Comparison of ENCODE assay signal across 26 cellular contexts in the genomic region with DNA sequence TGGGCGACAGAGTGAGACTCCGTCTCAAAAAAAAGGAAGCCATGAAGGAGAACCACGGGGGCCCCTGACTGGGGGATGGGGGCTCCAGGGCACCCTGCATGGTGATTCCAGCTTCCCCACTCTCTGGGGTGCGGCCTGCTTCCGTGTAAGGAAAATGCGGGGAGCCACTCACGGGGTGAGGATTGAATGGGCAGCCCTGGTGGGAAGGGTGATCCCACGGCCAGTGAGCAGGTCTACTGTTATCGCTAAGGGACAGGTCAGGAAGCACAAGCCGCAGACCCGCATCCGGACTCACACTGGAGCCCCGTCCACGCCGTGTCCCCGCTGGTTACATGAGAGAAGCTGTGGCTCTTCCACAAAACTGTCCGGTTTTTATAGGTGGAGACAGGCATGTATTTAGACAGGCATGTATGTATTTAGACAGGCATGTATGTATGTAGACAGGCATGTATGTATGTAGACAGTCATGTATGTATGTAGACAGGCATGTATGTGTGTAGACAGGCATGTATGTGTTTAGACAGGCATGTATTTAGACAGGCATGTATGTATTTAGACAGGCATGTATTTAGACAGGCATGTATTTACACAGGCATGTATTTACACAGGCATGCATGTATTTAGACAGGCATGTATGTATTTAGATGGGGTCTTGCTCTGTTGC. TPM values are rescaled to one million over a fixed set of nuclear protein-coding genes. Genes with fewer than 3 reads are reported as not detected.
DNase-seq lines count a peak whose midpoint lies in the region; ATAC-seq, FAIRE-seq and TF ChIP-seq lines count a peak whose summit lies in the region.
"Had no signal": no experiment of that assay in that cellular context is flagged by ENCODE, and none has a peak within 500 bp of the region (broad histone marks: within the 10 kb centered on the region; RNA-seq: fewer than 3 reads in every experiment).

No MANE protein-coding gene starts in this region.

- H3K27me3 ChIP-seq in K562 (ENCODE audit: control insufficient read depth in 2 of 2, insufficient read depth in 2 of 2, low read length in 2 of 2) (no peaks in the 10 kb centered on the region), mesenchymal stem cell (ENCODE audit: control insufficient read depth in 1 of 2, insufficient read depth in 1 of 2, low read length in 2 of 2) (no peaks in the 10 kb centered on the region), smooth muscle cell (ENCODE audit: low read depth) (no peaks in the 10 kb centered on the region)
- H3K27me3 ChIP-seq: heart left ventricle had no signal

- H3K36me3 ChIP-seq in K562 (ENCODE audit: control insufficient read depth, insufficient read depth, low read length) (peaks cover 30% of the 10 kb centered on the region; the same call in 2 of the 3 replicates), mesenchymal stem cell (ENCODE audit: control insufficient read depth in 1 of 2, insufficient read depth in 2 of 2, low read depth in 1 of 2, low read length in 2 of 2) (peaks cover 10 to 12% of the 10 kb centered on the region in 2 experiments), smooth muscle cell (ENCODE audit: low read depth) (no peaks in the 10 kb centered on the region)

- ATAC-seq in left ventricle myocardium superior, result no peak
- ATAC-seq in K562, result no peak
- no peak for ATAC-seq in GM18502 (IDR thresholded peaks at IDR 0.05; ENCODE audit: poor library complexity, unreplicated experiment)
- ATAC-seq: activated T-cell treated with anti-CD3 and anti-CD28 coated beads, Interleukin-2, amount 50 U/mL, for 72 hours; heart left ventricle; left lung; psoas muscle had no signal

- H2AFZ ChIP-seq in K562 (ENCODE audit: low read depth, low read length) (no peak overlapping the region), mesenchymal stem cell (ENCODE audit: low read depth, low read length) (no peak overlapping the region), smooth muscle cell (ENCODE audit: low read depth) (no peak overlapping the region)

- H3K4me3 ChIP-seq in K562, result no peak overlapping the region
- H3K4me3 ChIP-seq in mesenchymal stem cell (ENCODE audit: insufficient read depth in 1 of 2, low read depth in 1 of 2, low read length in 2 of 2), result peak overlapping the region in 1 of 2 experiments; percentile 4
- H3K4me3 ChIP-seq in smooth muscle cell, result no peak overlapping the region
- H3K4me3 ChIP-seq: heart left ventricle, left lung, psoas muscle, sigmoid colon had no signal

- no peak overlapping the region for H3K4me2 ChIP-seq in K562 (ENCODE audit: insufficient read depth, low read length)
- H3K4me2 ChIP-seq in mesenchymal stem cell (ENCODE audit: low read length, poor library complexity, severe bottlenecking), result no peak overlapping the region
- no peak overlapping the region for H3K4me2 ChIP-seq in smooth muscle cell

- no peak overlapping the region for H2AK5ac ChIP-seq in mesenchymal stem cell (ENCODE audit: low read length, severe bottlenecking)

- POLR2A ChIA-PET in K562 (lab: Yijun Ruan, JAX), result interaction anchor here (0.6 kb wide), 1 partner anchor 815 kb away, joined by 3 read pairs; no protein-coding TSS in a partner anchor

- no peaks in the 10 kb centered on the region for H3K9me1 ChIP-seq in K562 (ENCODE audit: control insufficient read depth, insufficient read depth, low read length)

- no peak for TF ChIP-seq RAD21 in K562 (CRISPR knock-in tag; conservative IDR thresholded peaks at IDR 0.05 in 1 of 2, IDR thresholded peaks at IDR 0.05 in 1 of 2)

- TF ChIP-seq CTCF in K562 (IDR thresholded peaks at IDR 0.05 in 2 of 3, conservative IDR thresholded peaks at IDR 0.05 in 1 of 3; ENCODE audit: insufficient read depth in 2 of 3, low read depth in 1 of 3, low read length in 3 of 3) (no peak), smooth muscle cell (IDR thresholded peaks at IDR 0.05; ENCODE audit: borderline replicate concordance, insufficient read depth, poor library complexity, severe bottlenecking) (no peak)

- intact Hi-C loops in left ventricle myocardium superior (cut with micrococcal nuclease), result no loop called here
- intact Hi-C loops in cardiac septum (cut with DNase I), result no loop called here
- intact Hi-C loops in K562 (cut with micrococcal nuclease), result no loop called here

- peak overlapping the region in 1 of 2 experiments; percentile 73; a peak in 2 of 4 replicates for H3K9ac ChIP-seq in K562 (ENCODE audit: insufficient read depth in 1 of 2, low read depth in 2 of 2, low read length in 2 of 2)
- H3K9ac ChIP-seq in mesenchymal stem cell (ENCODE audit: low read length), result peak overlapping the region; percentile 36
- H3K9ac ChIP-seq in smooth muscle cell (ENCODE audit: low read depth), result no peak overlapping the region

- H3K27ac ChIP-seq in K562 (ENCODE audit: extremely low read depth, low read depth, low read length) (no peak overlapping the region), mesenchymal stem cell (ENCODE audit: low read length, poor library complexity, severe bottlenecking) (no peak overlapping the region), smooth muscle cell (ENCODE audit: low read depth) (no peak overlapping the region)
- H3K27ac ChIP-seq: heart left ventricle, left lung, psoas muscle, sigmoid colon had no signal

- 71% methylated on average over 15 of the region's 17 CpGs for WGBS in K562 (ENCODE audit: insufficient coverage, low coverage, missing lambda C conversion rate)
- WGBS in mesenchymal stem cell, result 96% methylated on average over 17 of the region's 17 CpGs
- WGBS in smooth muscle cell (ENCODE audit: low lambda C conversion rate), result 96% methylated on average over 17 of the region's 17 CpGs

- H3K9me3 ChIP-seq in K562 (replicated peaks; ENCODE audit: control insufficient read depth, insufficient read depth, low read depth, low read length), result no peaks in the 10 kb centered on the region
- H3K9me3 ChIP-seq in mesenchymal stem cell (ENCODE audit: control insufficient read depth, low read length), result no peaks in the 10 kb centered on the region
- no peaks in the 10 kb centered on the region for H3K9me3 ChIP-seq in smooth muscle cell (replicated peaks; ENCODE audit: low read depth)
- H3K9me3 ChIP-seq: heart left ventricle, left lung, psoas muscle, sigmoid colon had no signal

- H3K4ac ChIP-seq in mesenchymal stem cell (ENCODE audit: low read depth in 1 of 2, low read length in 2 of 2), result no peak overlapping the region

- H3F3A ChIP-seq in smooth muscle cell (ENCODE audit: low read depth), result peaks cover 21% of the 10 kb centered on the region

- DNase-seq in left ventricle myocardium superior, result peak; percentile 14
- no peak for DNase-seq in cardiac septum (ENCODE audit: low spot score)
- peak in 1 of 4 experiments; percentile 37 for DNase-seq in K562 (ENCODE audit: extremely low read depth in 1 of 4, low spot score in 3 of 4)
- no peak for DNase-seq in mesenchymal stem cell
- DNase-seq in stimulated activated CD8-positive, alpha-beta memory T cell treated with anti-CD3 and anti-CD28 coated beads, Interleukin-4, amount 100 ng/mL, for 48 hours, result no peak
- no peak for DNase-seq in smooth muscle cell (lab: John Stamatoyannopoulos, UW; ENCODE audit: unreplicated experiment)
- DNase-seq in KBM-7, result no peak
- DNase-seq: activated naive CD4-positive, alpha-beta T cell; activated T-cell treated with anti-CD3 and anti-CD28 coated beads, Interleukin-2, amount 50 U/mL, for 72 hours; AML-193; DMS153; heart left ventricle; Karpas-422; NCI-H1436; NCI-H446; NCI-H774; RPMI8226; sigmoid colon; stimulated activated naive CD4-positive, alpha-beta T cell; T-helper 2 cell had no signal

- TF ChIP-seq POLR2A in K562 (conservative IDR thresholded peaks at IDR 0.05), result no peak

- no peak for TF ChIP-seq EP300 in K562 (IDR thresholded peaks at IDR 0.05; ENCODE audit: low read length)

- no peak overlapping the region for H4K8ac ChIP-seq in mesenchymal stem cell (ENCODE audit: low read length)

- no TSS peak for BruUV-seq in K562 (replicated peaks; lab: Mats Ljungman, UMichigan)

- H2BK12ac ChIP-seq in mesenchymal stem cell (ENCODE audit: low read length in 2 of 2), result no peak overlapping the region

- H3K18ac ChIP-seq in mesenchymal stem cell (ENCODE audit: low read depth in 1 of 2, low read length in 2 of 2), result no peak overlapping the region

- no peak overlapping the region for H3K14ac ChIP-seq in mesenchymal stem cell (ENCODE audit: low read length in 2 of 2)

- H4K20me1 ChIP-seq in K562 (replicated peaks; ENCODE audit: control insufficient read depth, insufficient read depth, low read length), result no peaks in the 10 kb centered on the region
- H4K20me1 ChIP-seq in smooth muscle cell (ENCODE audit: low read depth), result no peaks in the 10 kb centered on the region

- peaks cover 2% of the 10 kb centered on the region for H3K79me1 ChIP-seq in mesenchymal stem cell (replicated peaks; ENCODE audit: low read length, poor library complexity, severe bottlenecking)

- FAIRE-seq in K562 (lab: Jason Lieb, UNC), result no peak
- FAIRE-seq: A204.1 had no signal

- CTCF ChIA-PET in K562 (lab: Yijun Ruan, JAX; ENCODE audit: low intra/inter-chr PET ratio), result no interaction called here

- H4K91ac ChIP-seq in mesenchymal stem cell (ENCODE audit: low read length), result no peak overlapping the region

- in situ Hi-C loops in K562 (cut with MboI), result no loop called here
- in situ Hi-C loops in KBM-7 (cut with MboI; ENCODE audit: low pct_unique_long_range_greater_than_20kb, low sequenced_read_pairs), result no loop called here

- no peak overlapping the region for H2BK15ac ChIP-seq in mesenchymal stem cell (ENCODE audit: low read depth, poor library complexity, severe bottlenecking)

- H2BK5ac ChIP-seq in mesenchymal stem cell (ENCODE audit: low read depth, low read length, poor library complexity, severe bottlenecking), result no peak overlapping the region

- no peak overlapping the region for H3K23ac ChIP-seq in mesenchymal stem cell (ENCODE audit: low read length in 2 of 2)

- no peak overlapping the region for H2BK120ac ChIP-seq in mesenchymal stem cell (ENCODE audit: low read depth, low read length)

- H3K79me2 ChIP-seq in K562 (ENCODE audit: control insufficient read depth, insufficient read depth, low read length), result peaks cover 22% of the 10 kb centered on the region
- peaks cover 5% of the 10 kb centered on the region for H3K79me2 ChIP-seq in smooth muscle cell (ENCODE audit: low read depth)

- H3K4me1 ChIP-seq in K562 (replicated peaks in 1 of 2; ENCODE audit: control insufficient read depth in 2 of 2, insufficient read depth in 2 of 2, low read length in 2 of 2) (peaks cover 19 to 72% of the 10 kb centered on the region in 2 experiments; a peak in 4 of 5 replicates), mesenchymal stem cell (ENCODE audit: control insufficient read depth, insufficient read depth, low read depth, low read length) (peaks cover 38% of the 10 kb centered on the region), smooth muscle cell (ENCODE audit: low read depth) (peaks cover 11% of the 10 kb centered on the region)

RNA-seq across cellular contexts. Expression of a gene that starts 5.8 kb away (rescaled TPM):
- total RNA-seq in left ventricle myocardium superior (11.8 TPM), cardiac septum (12.1 TPM), K562 (2014; rRNA removed) (122 and 132 TPM in 2 replicates), K562 (2014; rRNA removed; fragmentation: Illumina TruSeq; extraction: Trizol) (46.5 and 57.2 TPM in 2 replicates), K562 (2015; rRNA removed; fragmentation: Illumina TruSeq; extraction: Trizol) (81.5 and 83.4 TPM in 2 replicates), K562 (2021) (77.3 and 80.1 TPM in 2 replicates), smooth muscle cell (24.5 and 30.7 TPM in 2 replicates)
- total RNA-seq in K562 (2011; cell fraction: chromatin; rRNA removed; ENCODE audit: low replicate concordance), result 26.2 and 74.4 TPM in 2 replicates
- 89.7 and 92.9 TPM in 2 replicates for total RNA-seq in K562 (2011; cell fraction: nucleolus; rRNA removed)
- total RNA-seq in K562 (2011; cell fraction: nucleoplasm; rRNA removed), result 63.3 and 66.8 TPM in 2 replicates
- polyA plus RNA-seq in K562 (2011; rRNA removed) (93.6 and 96.3 TPM in 2 replicates), K562 (2014; fragmentation: Illumina TruSeq; extraction: Trizol) (54.0 and 64.6 TPM in 2 replicates), K562 (2014; fragmentation: Nextera tagmentation; extraction: Ambion mirVana) (10 to 100 TPM; 34.8 to 55.3 TPM), K562 (2014; rRNA removed) (121 and 136 TPM in 2 replicates), smooth muscle cell (45.2 and 45.3 TPM in 2 replicates)
- polyA plus RNA-seq in K562 (2011; cell fraction: cytosol; rRNA removed), result 110 and 136 TPM in 2 replicates
- polyA plus RNA-seq in K562 (2011; cell fraction: nucleus; rRNA removed), result 144 and 158 TPM in 2 replicates
- polyA plus RNA-seq in K562 (2012), result 65.4 and 71.5 TPM in 2 replicates
- polyA minus RNA-seq in K562 (2011; rRNA and poly(A)+ RNA removed), result 20.1 and 30.9 TPM in 2 replicates
- polyA minus RNA-seq in K562 (2011; cell fraction: cytosol; rRNA and poly(A)+ RNA removed), result 22.6 and 24.3 TPM in 2 replicates
- polyA minus RNA-seq in K562 (2011; cell fraction: nucleus; rRNA and poly(A)+ RNA removed), result 12.3 and 13.9 TPM in 2 replicates
- 7.3 TPM for polyA plus RNA-seq in mesenchymal stem cell (2013, experiment 1 of 2)
- 8.7 TPM for polyA plus RNA-seq in mesenchymal stem cell (2013, experiment 2 of 2)

RNA-seq across cellular contexts. Expression of a gene that starts 8.1 kb away (rescaled TPM):
- total RNA-seq in left ventricle myocardium superior, result 0.22 TPM
- total RNA-seq in cardiac septum, result 0.08 TPM
- 0.32 and 2.6 TPM in 2 replicates for total RNA-seq in K562 (2011; cell fraction: chromatin; rRNA removed; ENCODE audit: low replicate concordance)
- 0.66 and 1.5 TPM in 2 replicates for total RNA-seq in K562 (2011; cell fraction: nucleolus; rRNA removed)
- total RNA-seq in K562 (2011; cell fraction: nucleoplasm; rRNA removed), result 0.29 and 1.8 TPM in 2 replicates
- total RNA-seq in K562 (2014; rRNA removed), result 0.18 TPM in 1 of 2 replicates, not detected in the other
- not detected in 2 replicates for total RNA-seq in K562 (2014; rRNA removed; fragmentation: Illumina TruSeq; extraction: Trizol)
- not detected in 2 replicates for total RNA-seq in K562 (2015; rRNA removed; fragmentation: Illumina TruSeq; extraction: Trizol)
- 0.11 and 0.31 TPM in 2 replicates for total RNA-seq in K562 (2021)
- polyA plus RNA-seq in K562 (2011; rRNA removed), result 0.10 and 0.20 TPM in 2 replicates
- 0.12 and 0.72 TPM in 2 replicates for polyA plus RNA-seq in K562 (2011; cell fraction: cytosol; rRNA removed)
- 0.53 and 1.7 TPM in 2 replicates for polyA plus RNA-seq in K562 (2011; cell fraction: nucleus; rRNA removed)
- 0.04 and 0.12 TPM in 2 replicates for polyA plus RNA-seq in K562 (2012)
- polyA plus RNA-seq in K562 (2014; fragmentation: Illumina TruSeq; extraction: Trizol), result not detected in 2 replicates
- polyA plus RNA-seq in K562 (2014; fragmentation: Nextera tagmentation; extraction: Ambion mirVana), result not detected
- not detected in 2 replicates for polyA plus RNA-seq in K562 (2014; rRNA removed)
- 0.14 and 0.15 TPM in 2 replicates for polyA minus RNA-seq in K562 (2011; rRNA and poly(A)+ RNA removed)
- 0.19 and 0.27 TPM in 2 replicates for polyA minus RNA-seq in K562 (2011; cell fraction: cytosol; rRNA and poly(A)+ RNA removed)
- 0.89 and 1.1 TPM in 2 replicates for polyA minus RNA-seq in K562 (2011; cell fraction: nucleus; rRNA and poly(A)+ RNA removed)
- 0.39 TPM for polyA plus RNA-seq in mesenchymal stem cell (2013, experiment 1 of 2)
- 0.45 TPM for polyA plus RNA-seq in mesenchymal stem cell (2013, experiment 2 of 2)
- total RNA-seq in smooth muscle cell, result 4.8 and 6.6 TPM in 2 replicates
- 1.6 and 4.5 TPM in 2 replicates for polyA plus RNA-seq in smooth muscle cell
- total RNA-seq: CD8-positive, alpha-beta memory T cell; temporal lobe had no signal
- polyA plus RNA-seq: CD8-positive, alpha-beta memory T cell had no signal

RNA-seq across cellular contexts. Expression of a gene that starts 33.6 kb away (rescaled TPM):
- total RNA-seq in left ventricle myocardium superior (47.2 TPM), cardiac septum (192 TPM), K562 (2014; rRNA removed) (11.7 and 15.6 TPM in 2 replicates), K562 (2014; rRNA removed; fragmentation: Illumina TruSeq; extraction: Trizol) (1.1 and 1.3 TPM in 2 replicates), K562 (2015; rRNA removed; fragmentation: Illumina TruSeq; extraction: Trizol) (4.7 and 5.5 TPM in 2 replicates), K562 (2021) (17.6 and 24.4 TPM in 2 replicates), smooth muscle cell (8.5 and 8.8 TPM in 2 replicates)
- total RNA-seq in K562 (2011; cell fraction: chromatin; rRNA removed; ENCODE audit: low replicate concordance), result 8.5 and 20.5 TPM in 2 replicates
- 11.2 and 12.1 TPM in 2 replicates for total RNA-seq in K562 (2011; cell fraction: nucleolus; rRNA removed)
- 5.1 and 7.6 TPM in 2 replicates for total RNA-seq in K562 (2011; cell fraction: nucleoplasm; rRNA removed)
- polyA plus RNA-seq in K562 (2011; rRNA removed) (2.1 and 4.9 TPM in 2 replicates), K562 (2014; fragmentation: Illumina TruSeq; extraction: Trizol) (3.7 and 6.9 TPM in 2 replicates), K562 (2014; fragmentation: Nextera tagmentation; extraction: Ambion mirVana) (under 1 TPM; 0.04 to 0.07 TPM), K562 (2014; rRNA removed) (12.8 and 13.5 TPM in 2 replicates), smooth muscle cell (2.8 and 4.4 TPM in 2 replicates)
- polyA plus RNA-seq in K562 (2011; cell fraction: cytosol; rRNA removed), result 3.8 and 5.1 TPM in 2 replicates
- 9.8 and 26.1 TPM in 2 replicates for polyA plus RNA-seq in K562 (2011; cell fraction: nucleus; rRNA removed)
- polyA plus RNA-seq in K562 (2012), result 11.2 and 12.1 TPM in 2 replicates
- 0.66 and 1.1 TPM in 2 replicates for polyA minus RNA-seq in K562 (2011; rRNA and poly(A)+ RNA removed)
- polyA minus RNA-seq in K562 (2011; cell fraction: cytosol; rRNA and poly(A)+ RNA removed), result 5.5 and 7.7 TPM in 2 replicates
- polyA minus RNA-seq in K562 (2011; cell fraction: nucleus; rRNA and poly(A)+ RNA removed), result 3.6 and 3.8 TPM in 2 replicates
- polyA plus RNA-seq in mesenchymal stem cell (2013, experiment 1 of 2), result 12.8 TPM
- 12.8 TPM for polyA plus RNA-seq in mesenchymal stem cell (2013, experiment 2 of 2)

RNA-seq across cellular contexts. Expression of a gene that starts 59.9 kb away (rescaled TPM):
- total RNA-seq in left ventricle myocardium superior (32.0 TPM), cardiac septum (54.7 TPM), K562 (2014; rRNA removed) (34.9 and 39.7 TPM in 2 replicates), K562 (2014; rRNA removed; fragmentation: Illumina TruSeq; extraction: Trizol) (4.1 and 6.8 TPM in 2 replicates), K562 (2015; rRNA removed; fragmentation: Illumina TruSeq; extraction: Trizol) (19.2 and 20.1 TPM in 2 replicates), K562 (2021) (105 and 119 TPM in 2 replicates), smooth muscle cell (18.2 and 18.9 TPM in 2 replicates)
- total RNA-seq in K562 (2011; cell fraction: chromatin; rRNA removed; ENCODE audit: low replicate concordance), result 67.2 and 276 TPM in 2 replicates
- 199 and 200 TPM in 2 replicates for total RNA-seq in K562 (2011; cell fraction: nucleolus; rRNA removed)
- 92.5 and 92.7 TPM in 2 replicates for total RNA-seq in K562 (2011; cell fraction: nucleoplasm; rRNA removed)
- polyA plus RNA-seq in K562 (2011; rRNA removed) (12.0 and 28.0 TPM in 2 replicates), K562 (2014; fragmentation: Illumina TruSeq; extraction: Trizol) (18.5 and 66.3 TPM in 2 replicates), K562 (2014; fragmentation: Nextera tagmentation; extraction: Ambion mirVana) (1 to 10 TPM in 1 of 2 experiments, under 1 TPM in 1; 0.34 to 1.7 TPM), K562 (2014; rRNA removed) (46.7 and 55.1 TPM in 2 replicates), smooth muscle cell (48.0 and 51.2 TPM in 2 replicates)
- polyA plus RNA-seq in K562 (2011; cell fraction: cytosol; rRNA removed), result 17.5 and 46.7 TPM in 2 replicates
- polyA plus RNA-seq in K562 (2011; cell fraction: nucleus; rRNA removed), result 146 and 297 TPM in 2 replicates
- polyA plus RNA-seq in K562 (2012), result 62.7 and 64.6 TPM in 2 replicates
- polyA minus RNA-seq in K562 (2011; rRNA and poly(A)+ RNA removed), result 9.8 and 11.1 TPM in 2 replicates
- 38.7 and 69.3 TPM in 2 replicates for polyA minus RNA-seq in K562 (2011; cell fraction: cytosol; rRNA and poly(A)+ RNA removed)
- 52.6 and 57.9 TPM in 2 replicates for polyA minus RNA-seq in K562 (2011; cell fraction: nucleus; rRNA and poly(A)+ RNA removed)
- 23.4 TPM for polyA plus RNA-seq in mesenchymal stem cell (2013, experiment 1 of 2)
- 22.7 TPM for polyA plus RNA-seq in mesenchymal stem cell (2013, experiment 2 of 2)
